ENCODE assay signal across 15 cellular contexts in genomic region chr5:64834611-64835010, GRCh38.
"Had no signal": no experiment of that assay in that cellular context is flagged by ENCODE, and none has a peak within 500 bp of the region (broad histone marks: within the 10 kb centered on the region; RNA-seq: fewer than 3 reads in every experiment).

No MANE protein-coding gene starts in this region.

- H3K27me3 Mint-ChIP-seq: activated T-helper 17 cell treated with anti-CD3 and anti-CD28 coated beads, Interleukin-2, amount 50 U/mL, for 72 hours; central memory CD8-positive, alpha-beta T cell; natural killer cell treated with Interleukin-12 subunit alpha and Interleukin-12 subunit beta and Interleukin-15 and Interleukin-18, amount 100 ng/mL, for 72 hours; stimulated activated naive CD8-positive, alpha-beta T cell treated with anti-CD3 and anti-CD28 coated beads, Interleukin-15, Interleukin-2, amounts not matched to agents 100 ng/mL and 50 ng/mL, for 24 hours had no signal

- H3K36me3 Mint-ChIP-seq: natural killer cell treated with Interleukin-12 subunit alpha and Interleukin-12 subunit beta and Interleukin-15 and Interleukin-18, amount 100 ng/mL, for 72 hours had no signal

- H3K4me3 ChIP-seq: coronary artery, right atrium auricular region, suprapubic skin had no signal

- H3K9me3 ChIP-seq: right atrium auricular region, suprapubic skin had no signal

- ATAC-seq: activated CD4-positive, CD25-positive, alpha-beta regulatory T cell treated with anti-CD3 and anti-CD28 coated beads, Interleukin-2, amount 50 U/mL, for 24 hours; activated T-helper 17 cell treated with anti-CD3 and anti-CD28 coated beads, Interleukin-2, amount 50 U/mL, for 72 hours; left ventricle myocardium superior; natural killer cell treated with Interleukin-12 subunit alpha and Interleukin-12 subunit beta and Interleukin-15 and Interleukin-18, amount 100 ng/mL, for 72 hours had no signal

- H3K36me3 ChIP-seq: right atrium auricular region, suprapubic skin had no signal

- H3K27me3 ChIP-seq: right atrium auricular region, suprapubic skin had no signal

- DNase-seq: activated naive CD4-positive, alpha-beta T cell treated with anti-CD3 and anti-CD28 coated beads for 36 hours; kidney; left ventricle myocardium superior; mesenchymal stem cell; nucleus accumbens; small intestine; trophoblast cell had no signal

- H3K4me3 Mint-ChIP-seq: activated naive CD4-positive, alpha-beta T cell treated with anti-CD3 and anti-CD28 coated beads for 36 hours; activated T-helper 17 cell treated with anti-CD3 and anti-CD28 coated beads, Interleukin-2, amount 50 U/mL, for 72 hours; central memory CD8-positive, alpha-beta T cell; natural killer cell treated with Interleukin-12 subunit alpha and Interleukin-12 subunit beta and Interleukin-15 and Interleukin-18, amount 100 ng/mL, for 72 hours; stimulated activated naive CD8-positive, alpha-beta T cell treated with anti-CD3 and anti-CD28 coated beads, Interleukin-15, Interleukin-2, amounts not matched to agents 100 ng/mL and 50 ng/mL, for 24 hours had no signal

- H3K27ac Mint-ChIP-seq: activated naive CD4-positive, alpha-beta T cell treated with anti-CD3 and anti-CD28 coated beads for 36 hours; activated T-helper 17 cell treated with anti-CD3 and anti-CD28 coated beads, Interleukin-2, amount 50 U/mL, for 72 hours; natural killer cell treated with Interleukin-12 subunit alpha and Interleukin-12 subunit beta and Interleukin-15 and Interleukin-18, amount 100 ng/mL, for 72 hours; stimulated activated naive CD8-positive, alpha-beta T cell treated with anti-CD3 and anti-CD28 coated beads, Interleukin-15, Interleukin-2, amounts not matched to agents 100 ng/mL and 50 ng/mL, for 24 hours had no signal

- H3K27ac ChIP-seq: coronary artery, right atrium auricular region, suprapubic skin had no signal

- H3K4me1 Mint-ChIP-seq: activated T-helper 17 cell treated with anti-CD3 and anti-CD28 coated beads, Interleukin-2, amount 50 U/mL, for 72 hours; central memory CD8-positive, alpha-beta T cell had no signal

- H3K9me3 Mint-ChIP-seq: activated T-helper 17 cell treated with anti-CD3 and anti-CD28 coated beads, Interleukin-2, amount 50 U/mL, for 72 hours; central memory CD8-positive, alpha-beta T cell; natural killer cell treated with Interleukin-12 subunit alpha and Interleukin-12 subunit beta and Interleukin-15 and Interleukin-18, amount 100 ng/mL, for 72 hours had no signal

- H3K4me1 ChIP-seq: suprapubic skin had no signal
